18 cellular contexts compared by ENCODE assay signal in the genomic region with DNA sequence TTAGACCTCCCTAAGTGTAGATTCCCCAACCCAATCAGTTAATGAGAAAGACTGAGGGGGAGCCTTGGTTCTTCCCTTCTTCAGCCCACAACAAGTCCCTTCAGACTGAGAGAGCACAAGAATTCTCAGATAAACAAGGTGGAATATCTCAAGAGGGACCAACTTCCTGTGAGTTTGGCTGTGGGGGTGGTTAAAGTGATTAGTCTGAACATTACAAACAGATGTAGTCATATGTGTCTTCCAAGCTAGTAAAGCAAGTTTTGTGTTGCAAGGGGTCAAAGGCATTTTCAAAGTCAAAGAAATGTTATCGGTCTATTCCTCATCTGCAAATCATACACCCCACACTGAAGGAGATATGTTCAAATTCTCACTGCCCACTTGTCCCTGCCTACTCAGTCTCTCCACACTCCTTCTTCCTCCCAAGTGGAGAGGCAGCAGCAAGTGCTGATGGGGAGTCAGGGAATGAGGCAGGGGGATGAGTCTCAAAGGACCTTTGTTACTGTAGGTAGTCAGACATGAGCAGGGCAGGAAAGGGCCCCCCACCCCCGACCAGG.
DNase-seq lines count a peak whose midpoint lies in the region; TF ChIP-seq lines count a peak whose summit lies in the region.
"Had no signal": no experiment of that assay in that cellular context is flagged by ENCODE, and none has a peak within 500 bp of the region (broad histone marks: within the 10 kb centered on the region; RNA-seq: fewer than 3 reads in every experiment).

No MANE protein-coding gene starts in this region.

- H3K4me3 ChIP-seq in HFF-Myc (replicated peaks; ENCODE audit: low read depth, low read length) (no peak overlapping the region), cardiac fibroblast (replicated peaks in 1 of 2; ENCODE audit: low read depth in 2 of 2, low read length in 2 of 2) (no peak overlapping the region), mesodermal cell (ENCODE audit: extremely low read depth, insufficient read depth, low read length, poor library complexity, severe bottlenecking) (no peak overlapping the region), uterus (no peak overlapping the region)
- H3K4me3 ChIP-seq: mucosa of descending colon, Peyer's patch had no signal

- H3K9me3 ChIP-seq in mesodermal cell (ENCODE audit: control insufficient read depth, low read length) (peaks cover 9% of the 10 kb centered on the region), uterus (no peaks in the 10 kb centered on the region)
- H3K9me3 ChIP-seq: mucosa of descending colon, Peyer's patch had no signal

- DNase-seq in AG20443 (ENCODE audit: low spot score) (peak; percentile 33), HFF-Myc (ENCODE audit: extremely low read depth, low read depth) (peak; percentile 16), cardiac fibroblast (ENCODE audit: low read depth in 2 of 2) (peak; percentile 41 to 66), hypothalamus (lab: John Stamatoyannopoulos, UW) (no peak), SKM-1 (lab: John Stamatoyannopoulos, UW; ENCODE audit: unreplicated experiment) (no peak), uterus (no peak)
- DNase-seq in activated naive CD4-positive, alpha-beta T cell (lab: John Stamatoyannopoulos, UW), result no peak
- DNase-seq: activated CD4-positive, alpha-beta T cell treated with anti-CD3 and anti-CD28 coated beads for 1 hour; activated T-cell treated with anti-CD3 and anti-CD28 coated beads, Interleukin-2, amount 50 U/mL, for 72 hours; CD4-positive, CD25-positive, alpha-beta regulatory T cell; foreskin melanocyte; NCI-H510A treated with DMSO at 0.1 percent for 48 hours; Peyer's patch; posterior cingulate gyrus; stimulated activated CD8-positive, alpha-beta memory T cell treated with anti-CD3 and anti-CD28 coated beads, Interleukin-4, amount 100 ng/mL, for 48 hours; T-helper 17 cell had no signal

- H3K27ac ChIP-seq in mesodermal cell (ENCODE audit: low read depth, low read length, severe bottlenecking) (peak overlapping the region; percentile 36), uterus (no peak overlapping the region)
- H3K27ac ChIP-seq: Peyer's patch had no signal

- H3K4me1 ChIP-seq in mesodermal cell (ENCODE audit: control insufficient read depth, insufficient read depth, low read length, poor library complexity, severe bottlenecking) (peaks cover 41% of the 10 kb centered on the region), uterus (no peaks in the 10 kb centered on the region)

- intact Hi-C loops in uterus (cut with DNase I; ENCODE audit: low total_unique reads), result no loop called here

- no peaks in the 10 kb centered on the region for H3K36me3 ChIP-seq in mesodermal cell (ENCODE audit: control insufficient read depth, insufficient read depth, low read length)
- no peaks in the 10 kb centered on the region for H3K36me3 ChIP-seq in uterus
- H3K36me3 ChIP-seq: Peyer's patch had no signal

- no peaks in the 10 kb centered on the region for H3K27me3 ChIP-seq in uterus
- H3K27me3 ChIP-seq: Peyer's patch had no signal

- TF ChIP-seq CTCF in HFF-Myc (IDR thresholded peaks at IDR 0.05; ENCODE audit: low read depth, low read length, missing control alignments), result no peak
- TF ChIP-seq CTCF in cardiac fibroblast (IDR thresholded peaks at IDR 0.05; ENCODE audit: low read depth, low read length), result no peak
- no peak for TF ChIP-seq CTCF in uterus (IDR thresholded peaks at IDR 0.05)

- no peak for TF ChIP-seq POLR2A in uterus (IDR thresholded peaks at IDR 0.05)

- no CpG with 5 or more reads among the region's 2 CpGs for WGBS in mesodermal cell (ENCODE audit: insufficient coverage in 2 of 2), 2 experiments

Comparison
In these comparisons a context has a peak if more than half of its experiments do, and no peak if none do; other contexts are left out.
1. DNase-seq: peak in AG20443 (single experiment), HFF-Myc (single experiment) and cardiac fibroblast (2 of 2); none in hypothalamus (0 of 51), activated naive CD4-positive, alpha-beta T cell (0 of 4), SKM-1 (single experiment) and uterus (0 of 2).